In the genomic region with DNA sequence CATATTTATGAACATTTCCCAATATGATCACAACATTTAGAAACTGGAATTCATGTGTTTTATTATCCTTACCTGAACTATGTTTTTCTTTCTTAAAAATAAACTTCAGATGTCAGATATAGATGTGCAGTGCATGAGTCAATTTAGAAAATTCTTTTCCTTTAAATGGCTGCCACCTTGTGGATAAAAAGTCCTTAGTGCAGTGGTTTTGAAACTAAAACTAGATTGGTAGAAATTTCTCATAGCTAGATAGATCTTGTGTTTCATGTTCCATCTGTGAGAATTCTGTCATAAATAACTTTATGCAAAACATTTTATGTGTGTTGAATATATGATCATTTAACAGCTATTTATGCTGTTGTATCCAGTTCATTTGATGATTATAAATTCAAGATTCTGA, we compare ENCODE assay signal across 9 cellular contexts.
A peak's percentile ranks its signal among the peaks of the same experiment; 100 is the strongest.
DNase-seq lines count a peak whose midpoint lies in the region; ATAC-seq and TF ChIP-seq lines count a peak whose summit lies in the region.
"Had no signal": no experiment of that assay in that cellular context is flagged by ENCODE, and none has a peak within 500 bp of the region (broad histone marks: within the 10 kb centered on the region; RNA-seq: fewer than 3 reads in every experiment).

No MANE protein-coding gene starts in this region.

- H3K4me3 ChIP-seq in OCI-LY1 (ENCODE audit: low read depth, low read length, poor library complexity, severe bottlenecking): no peak overlapping the region
- H3K4me3 ChIP-seq: BLaER1 treated with 17β-estradiol and CSF1 and Interleukin-3, amounts not matched to agents 10 nM and 100 nM had no signal

- H3K4me3 Mint-ChIP-seq in effector memory CD8-positive, alpha-beta T cell: no peak overlapping the region
- H3K4me3 Mint-ChIP-seq in nephron progenitor cell: no peak overlapping the region

- H3K27me3 Mint-ChIP-seq in effector memory CD8-positive, alpha-beta T cell: no peaks in the 10 kb centered on the region
- peaks cover 19% of the 10 kb centered on the region for H3K27me3 Mint-ChIP-seq in nephron progenitor cell (ENCODE audit: low read depth, poor library complexity)

- H3K9me3 ChIP-seq in OCI-LY1 (ENCODE audit: low read length): no peaks in the 10 kb centered on the region
- H3K9me3 ChIP-seq: BLaER1 treated with 17β-estradiol and CSF1 and Interleukin-3, amounts not matched to agents 10 nM and 100 nM had no signal

- no peaks in the 10 kb centered on the region for H3K4me1 ChIP-seq in OCI-LY1 (ENCODE audit: insufficient read depth, low read length, severe bottlenecking)
- H3K4me1 ChIP-seq: BLaER1 treated with 17β-estradiol and CSF1 and Interleukin-3, amounts not matched to agents 10 nM and 100 nM had no signal

- H3K27ac Mint-ChIP-seq in effector memory CD8-positive, alpha-beta T cell: no peak overlapping the region
- no peak overlapping the region for H3K27ac Mint-ChIP-seq in nephron progenitor cell

- peak; percentile 78 for TF ChIP-seq CTCF in OCI-LY1 (IDR thresholded peaks at IDR 0.05; ENCODE audit: low read length)
- peak; percentile 53 for TF ChIP-seq CTCF in nephron progenitor cell (IDR thresholded peaks at IDR 0.05)

- no peaks in the 10 kb centered on the region for H3K79me2 ChIP-seq in OCI-LY1 (ENCODE audit: insufficient read depth, low read length)

- H3K27ac ChIP-seq in OCI-LY1 (ENCODE audit: low read depth, low read length, poor library complexity, severe bottlenecking): no peak overlapping the region
- H3K27ac ChIP-seq: BLaER1 treated with 17β-estradiol and CSF1 and Interleukin-3, amounts not matched to agents 10 nM and 100 nM had no signal

- H2AFZ ChIP-seq in OCI-LY1 (ENCODE audit: low read length): no peak overlapping the region

- ATAC-seq in GM19468 (IDR thresholded peaks at IDR 0.05; ENCODE audit: extremely low read depth, unreplicated experiment) (peak; percentile 77), HG03439 (IDR thresholded peaks at IDR 0.05; ENCODE audit: unreplicated experiment) (peak; percentile 81)
- peak; percentile 43 for ATAC-seq in effector memory CD8-positive, alpha-beta T cell (replicated peaks)

- H3K36me3 Mint-ChIP-seq in effector memory CD8-positive, alpha-beta T cell (ENCODE audit: insufficient read depth): no peaks in the 10 kb centered on the region
- no peaks in the 10 kb centered on the region for H3K36me3 Mint-ChIP-seq in nephron progenitor cell (ENCODE audit: low read depth)

- H3K4me2 ChIP-seq in OCI-LY1 (ENCODE audit: low read length): no peak overlapping the region
- H3K4me2 ChIP-seq: BLaER1 treated with 17β-estradiol and CSF1 and Interleukin-3, amounts not matched to agents 10 nM and 100 nM had no signal

- no peaks in the 10 kb centered on the region for H4K20me1 ChIP-seq in OCI-LY1 (ENCODE audit: insufficient read depth, low read length)
- H4K20me1 ChIP-seq: BLaER1 treated with 17β-estradiol and CSF1 and Interleukin-3, amounts not matched to agents 10 nM and 100 nM had no signal

- no peaks in the 10 kb centered on the region for H3F3A ChIP-seq in OCI-LY1 (ENCODE audit: insufficient read depth, low read length)

- no peaks in the 10 kb centered on the region for H3K9me2 ChIP-seq in OCI-LY1 (ENCODE audit: low read depth, low read length)

- H3K9me3 Mint-ChIP-seq in effector memory CD8-positive, alpha-beta T cell: no peaks in the 10 kb centered on the region
- H3K9me3 Mint-ChIP-seq in nephron progenitor cell: no peaks in the 10 kb centered on the region

- DNase-seq in NCI-H1417 (lab: John Stamatoyannopoulos, UW): peak; percentile 10 to 62 (median 45)
- DNase-seq in NCI-H1417 treated with DMSO at 0.1 percent for 48 hours (lab: John Stamatoyannopoulos, UW): no peak
- DNase-seq in effector memory CD8-positive, alpha-beta T cell: no peak
- DNase-seq in nephron progenitor cell: no peak
- no peak for DNase-seq in ecto neural progenitor cell (ENCODE audit: low spot score)

- H3K4me1 Mint-ChIP-seq in effector memory CD8-positive, alpha-beta T cell (ENCODE audit: low read depth in 2 of 2): no peaks in the 10 kb centered on the region
- H3K4me1 Mint-ChIP-seq in nephron progenitor cell: no peaks in the 10 kb centered on the region

- no peak overlapping the region for H3K9ac ChIP-seq in OCI-LY1 (ENCODE audit: low read length)
- H3K9ac ChIP-seq: BLaER1 treated with 17β-estradiol and CSF1 and Interleukin-3, amounts not matched to agents 10 nM and 100 nM had no signal

- H3K36me3 ChIP-seq in OCI-LY1 (ENCODE audit: insufficient read depth, low read length): no peaks in the 10 kb centered on the region
- H3K36me3 ChIP-seq: BLaER1 treated with 17β-estradiol and CSF1 and Interleukin-3, amounts not matched to agents 10 nM and 100 nM had no signal

- H3K27me3 ChIP-seq in OCI-LY1 (ENCODE audit: insufficient read depth, low read length): no peaks in the 10 kb centered on the region
- H3K27me3 ChIP-seq: BLaER1 treated with 17β-estradiol and CSF1 and Interleukin-3, amounts not matched to agents 10 nM and 100 nM had no signal

Comparison
In these comparisons a context has a peak if more than half of its experiments do, and no peak if none do; other contexts are left out.
1. DNase-seq: peak in NCI-H1417 (3 of 3); none in NCI-H1417 treated with DMSO at 0.1 percent for 48 hours (single experiment), effector memory CD8-positive, alpha-beta T cell (0 of 3), nephron progenitor cell (single experiment) and ecto neural progenitor cell (single experiment).
2. Peak in every context shown above with its lines, with median percentiles within 50 percentile points of each other: ATAC-seq.